ENCODE assay signal across 8 cellular contexts in the genomic region with DNA sequence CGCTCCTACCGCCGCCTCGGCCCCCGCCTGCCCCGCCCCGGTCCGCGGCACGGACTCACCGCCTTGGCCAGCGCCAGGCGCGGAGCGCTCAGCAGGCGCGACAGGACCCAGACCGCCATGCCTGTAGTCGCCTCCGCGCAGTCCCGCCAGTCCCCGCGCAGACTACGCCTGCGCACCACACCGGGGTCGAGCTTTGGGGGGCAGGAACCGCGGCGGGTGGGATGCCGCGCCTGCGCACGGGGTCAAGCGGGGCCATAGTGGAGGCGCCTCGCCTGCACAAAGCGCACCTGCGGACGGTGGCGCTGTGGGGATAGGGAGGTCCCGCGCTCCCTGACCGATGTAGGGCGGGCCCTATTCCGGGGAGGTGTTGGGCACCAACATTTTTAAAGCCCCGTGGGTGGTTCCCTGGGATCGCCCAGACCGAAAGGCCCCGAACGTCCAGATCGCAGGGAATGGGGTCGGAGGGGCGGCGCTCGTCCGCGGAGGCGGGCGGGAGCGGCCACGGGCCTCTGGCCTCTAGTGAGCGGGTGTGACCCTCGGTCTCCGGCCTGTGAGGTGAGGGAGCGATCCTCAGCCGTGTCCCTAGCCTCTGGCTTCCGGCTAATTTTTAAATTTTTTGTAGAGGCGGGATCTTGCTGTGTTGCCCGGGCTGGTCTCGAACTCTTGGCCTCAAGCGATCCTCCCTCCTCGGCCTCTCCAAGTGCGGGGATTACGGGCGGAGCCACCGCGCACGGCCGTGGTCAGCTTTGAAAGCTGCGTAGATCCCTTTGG.
DNase-seq lines count a peak whose midpoint lies in the region; ATAC-seq and TF ChIP-seq lines count a peak whose summit lies in the region.

No MANE protein-coding gene starts in this region.

- peak; percentile 50 for DNase-seq in EL
- DNase-seq in LoVo (ENCODE audit: low spot score): peak; percentile 83
- peak; percentile 28 for DNase-seq in activated CD4-positive, CD25-positive, alpha-beta regulatory T cell treated with anti-CD3 and anti-CD28 coated beads, Interleukin-2, amount 50 U/mL, for 16 hours (ENCODE audit: low read depth, low spot score)
- DNase-seq in choroid plexus epithelial cell (ENCODE audit: low read depth): no peak
- DNase-seq in left lobe of liver (ENCODE audit: low spot score): peak; percentile 68
- DNase-seq in stimulated activated CD4-positive, alpha-beta T cell treated with anti-CD3 and anti-CD28 coated beads, Interleukin-2, amount 100 ng/mL, for 4 hours (ENCODE audit: low read depth): peak; percentile 38
- DNase-seq in SW480 (ENCODE audit: low spot score): no peak

- peak overlapping the region; percentile 11 for H3K4me3 ChIP-seq in choroid plexus epithelial cell (ENCODE audit: low read depth, low read length)

- no peak for TF ChIP-seq CTCF in choroid plexus epithelial cell (conservative IDR thresholded peaks at IDR 0.05; ENCODE audit: low read depth, low read length)

- ATAC-seq in GM21717 (IDR thresholded peaks at IDR 0.05; ENCODE audit: unreplicated experiment) (peak; percentile 81), left lobe of liver (peak; percentile 96)

Comparison
In these comparisons a context has a peak if more than half of its experiments do, and no peak if none do; other contexts are left out.
1. DNase-seq: peak in EL (single experiment), LoVo (single experiment), activated CD4-positive, CD25-positive, alpha-beta regulatory T cell treated with anti-CD3 and anti-CD28 coated beads, Interleukin-2, amount 50 U/mL, for 16 hours (single experiment), left lobe of liver (single experiment) and stimulated activated CD4-positive, alpha-beta T cell treated with anti-CD3 and anti-CD28 coated beads, Interleukin-2, amount 100 ng/mL, for 4 hours (single experiment); none in choroid plexus epithelial cell (single experiment) and SW480 (single experiment).